1 cellular context compared by ENCODE assay signal in the genomic region with DNA sequence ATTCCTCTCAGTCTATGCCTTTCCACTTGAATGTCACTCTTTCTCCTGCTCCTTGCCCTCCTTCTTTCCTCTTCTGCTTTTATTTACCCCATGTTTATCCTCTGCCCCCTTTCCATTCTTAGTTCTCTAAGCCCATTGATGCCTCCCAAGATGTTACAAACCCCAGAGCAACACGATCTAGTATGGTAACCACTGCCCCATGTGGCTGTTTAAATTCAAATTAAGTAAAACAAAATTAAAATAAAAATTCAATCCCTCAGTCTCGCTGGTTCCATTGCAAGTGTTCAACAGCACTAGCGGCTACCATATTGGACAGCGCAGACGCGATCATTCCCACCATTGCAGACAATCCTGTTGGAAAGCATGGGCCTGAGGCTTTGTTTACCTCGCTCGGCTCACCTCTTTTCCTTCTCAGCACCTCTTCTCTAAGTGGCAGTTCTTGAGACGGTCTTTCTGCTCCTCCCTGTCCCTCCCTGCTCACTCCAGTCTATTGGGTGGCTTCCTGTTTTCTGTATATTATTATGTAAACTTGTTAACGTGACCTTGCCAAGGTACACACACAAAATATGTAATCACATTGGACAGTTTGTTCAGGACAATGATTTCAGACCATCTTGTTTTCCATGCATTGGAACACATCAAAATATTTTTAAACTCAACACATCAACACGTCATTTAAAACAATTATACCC.
TF ChIP-seq lines count a peak whose summit lies in the region.

No MANE protein-coding gene starts in this region.

TF ChIP-seq in SK-N-SH treated with all-trans-retinoic acid at 6 μM for 48 hours, 23 proteins besides CTCF, POLR2A, EP300 and RAD21 (continued from another document):
- TF ChIP-seq, protein P1, sequence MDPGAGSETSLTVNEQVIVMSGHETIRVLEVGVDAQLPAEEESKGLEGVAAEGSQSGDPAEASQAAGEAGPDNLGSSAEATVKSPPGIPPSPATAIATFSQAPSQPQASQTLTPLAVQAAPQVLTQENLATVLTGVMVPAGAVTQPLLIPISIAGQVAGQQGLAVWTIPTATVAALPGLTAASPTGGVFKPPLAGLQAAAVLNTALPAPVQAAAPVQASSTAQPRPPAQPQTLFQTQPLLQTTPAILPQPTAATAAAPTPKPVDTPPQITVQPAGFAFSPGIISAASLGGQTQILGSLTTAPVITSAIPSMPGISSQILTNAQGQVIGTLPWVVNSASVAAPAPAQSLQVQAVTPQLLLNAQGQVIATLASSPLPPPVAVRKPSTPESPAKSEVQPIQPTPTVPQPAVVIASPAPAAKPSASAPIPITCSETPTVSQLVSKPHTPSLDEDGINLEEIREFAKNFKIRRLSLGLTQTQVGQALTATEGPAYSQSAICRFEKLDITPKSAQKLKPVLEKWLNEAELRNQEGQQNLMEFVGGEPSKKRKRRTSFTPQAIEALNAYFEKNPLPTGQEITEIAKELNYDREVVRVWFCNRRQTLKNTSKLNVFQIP (CRISPR knock-in tag; IDR thresholded peaks at IDR 0.05; ENCODE audit: borderline replicate concordance, low read depth), result no peak
- no peak for TF ChIP-seq ESRRG (CRISPR knock-in tag; IDR thresholded peaks at IDR 0.05)
- TF ChIP-seq RARB (CRISPR knock-in tag; IDR thresholded peaks at IDR 0.05), result no peak
- TF ChIP-seq ZNF565 (CRISPR knock-in tag; conservative IDR thresholded peaks at IDR 0.05; ENCODE audit: low read depth), result no peak
- TF ChIP-seq CSDC2 (CRISPR knock-in tag; IDR thresholded peaks at IDR 0.05), result no peak
- TF ChIP-seq ZNF8 (CRISPR knock-in tag; IDR thresholded peaks at IDR 0.05), result no peak
- no peak for TF ChIP-seq GLIS3 (CRISPR knock-in tag; IDR thresholded peaks at IDR 0.05)
- TF ChIP-seq BACH2 (CRISPR knock-in tag; IDR thresholded peaks at IDR 0.05; ENCODE audit: borderline replicate concordance), result no peak
- TF ChIP-seq, protein P2, sequence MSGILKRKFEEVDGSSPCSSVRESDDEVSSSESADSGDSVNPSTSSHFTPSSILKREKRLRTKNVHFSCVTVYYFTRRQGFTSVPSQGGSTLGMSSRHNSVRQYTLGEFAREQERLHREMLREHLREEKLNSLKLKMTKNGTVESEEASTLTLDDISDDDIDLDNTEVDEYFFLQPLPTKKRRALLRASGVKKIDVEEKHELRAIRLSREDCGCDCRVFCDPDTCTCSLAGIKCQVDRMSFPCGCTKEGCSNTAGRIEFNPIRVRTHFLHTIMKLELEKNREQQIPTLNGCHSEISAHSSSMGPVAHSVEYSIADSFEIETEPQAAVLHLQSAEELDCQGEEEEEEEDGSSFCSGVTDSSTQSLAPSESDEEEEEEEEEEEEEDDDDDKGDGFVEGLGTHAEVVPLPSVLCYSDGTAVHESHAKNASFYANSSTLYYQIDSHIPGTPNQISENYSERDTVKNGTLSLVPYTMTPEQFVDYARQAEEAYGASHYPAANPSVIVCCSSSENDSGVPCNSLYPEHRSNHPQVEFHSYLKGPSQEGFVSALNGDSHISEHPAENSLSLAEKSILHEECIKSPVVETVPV (CRISPR knock-in tag; IDR thresholded peaks at IDR 0.05), result no peak
- no peak for TF ChIP-seq TOX (CRISPR knock-in tag; IDR thresholded peaks at IDR 0.05; ENCODE audit: borderline replicate concordance)
- no peak for TF ChIP-seq ZFP30 (CRISPR knock-in tag; IDR thresholded peaks at IDR 0.05)
- TF ChIP-seq, protein P3, sequence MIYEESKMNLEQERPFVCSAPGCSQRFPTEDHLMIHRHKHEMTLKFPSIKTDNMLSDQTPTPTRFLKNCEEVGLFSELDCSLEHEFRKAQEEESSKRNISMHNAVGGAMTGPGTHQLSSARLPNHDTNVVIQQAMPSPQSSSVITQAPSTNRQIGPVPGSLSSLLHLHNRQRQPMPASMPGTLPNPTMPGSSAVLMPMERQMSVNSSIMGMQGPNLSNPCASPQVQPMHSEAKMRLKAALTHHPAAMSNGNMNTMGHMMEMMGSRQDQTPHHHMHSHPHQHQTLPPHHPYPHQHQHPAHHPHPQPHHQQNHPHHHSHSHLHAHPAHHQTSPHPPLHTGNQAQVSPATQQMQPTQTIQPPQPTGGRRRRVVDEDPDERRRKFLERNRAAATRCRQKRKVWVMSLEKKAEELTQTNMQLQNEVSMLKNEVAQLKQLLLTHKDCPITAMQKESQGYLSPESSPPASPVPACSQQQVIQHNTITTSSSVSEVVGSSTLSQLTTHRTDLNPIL (CRISPR knock-in tag; IDR thresholded peaks at IDR 0.05; ENCODE audit: low read depth), result no peak
- no peak for TF ChIP-seq ISL1 (CRISPR knock-in tag; IDR thresholded peaks at IDR 0.05)
- no peak for TF ChIP-seq TCF4 (CRISPR knock-in tag; IDR thresholded peaks at IDR 0.05; ENCODE audit: borderline replicate concordance)
- no peak for TF ChIP-seq ZNF70 (CRISPR knock-in tag; IDR thresholded peaks at IDR 0.05)
